ENCODE assay signal across 8 cellular contexts in the genomic region with DNA sequence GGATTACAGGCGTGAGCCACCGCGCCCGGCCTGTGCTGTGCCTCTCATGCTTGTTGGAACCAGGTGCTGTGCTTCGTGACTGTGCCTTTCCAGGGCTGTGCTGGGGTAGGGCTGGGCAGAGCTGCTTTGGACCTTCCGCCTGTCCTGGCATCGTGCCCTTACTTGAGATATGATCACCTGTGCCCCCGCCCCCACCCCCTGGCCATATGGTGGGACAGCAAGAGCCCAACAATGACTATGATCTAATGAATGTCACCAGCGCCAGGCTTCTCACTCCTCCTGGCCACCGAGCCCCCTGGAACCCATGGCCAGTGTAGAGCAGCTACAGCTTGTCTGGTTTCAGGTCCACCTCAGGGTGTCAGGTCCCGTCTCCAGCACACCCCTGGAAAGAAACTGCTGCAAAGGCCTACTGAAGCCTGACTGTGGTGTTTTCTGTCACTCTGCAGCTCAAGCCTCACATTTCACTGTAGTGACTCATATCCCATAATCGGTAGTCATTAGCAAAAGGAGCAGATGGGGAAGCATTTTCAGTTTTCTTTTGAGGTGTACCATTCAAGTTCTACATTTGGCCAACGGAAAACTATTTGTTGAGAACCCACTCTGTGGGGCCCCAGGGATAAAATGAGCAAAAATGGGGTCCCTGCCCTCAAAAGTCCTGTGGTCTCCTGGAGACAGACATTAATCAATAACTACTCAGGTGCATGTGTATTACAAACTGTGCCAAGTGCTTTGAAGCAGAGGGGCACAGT. TPM values are rescaled to one million over a fixed set of nuclear protein-coding genes. Genes with fewer than 3 reads are reported as not detected.
DNase-seq lines count a peak whose midpoint lies in the region; ATAC-seq and TF ChIP-seq lines count a peak whose summit lies in the region.

No MANE protein-coding gene starts in this region.

- no peaks in the 10 kb centered on the region for H3K27me3 Mint-ChIP-seq in T-helper 17 cell

- peak overlapping the region; percentile 83 for H3K27ac Mint-ChIP-seq in T-helper 17 cell

- no peaks in the 10 kb centered on the region for H3K79me2 ChIP-seq in DOHH2 (ENCODE audit: control insufficient read depth, low read length)

- peaks cover 56% of the 10 kb centered on the region for H3K4me1 ChIP-seq in DOHH2 (ENCODE audit: control insufficient read depth, low read length)
- no peaks in the 10 kb centered on the region for H3K4me1 ChIP-seq in effector memory CD4-positive, alpha-beta T cell (ENCODE audit: control insufficient read depth, insufficient read depth, low read length, poor library complexity, severe bottlenecking)

- peak overlapping the region; percentile 31; the same call in 1 of the 2 replicates for H3K4me2 ChIP-seq in DOHH2 (ENCODE audit: low read length)

- TF ChIP-seq CTCF in DOHH2 (IDR thresholded peaks at IDR 0.05; ENCODE audit: low read depth, low read length, poor library complexity, severe bottlenecking), result no peak

- ATAC-seq in GM19351 (IDR thresholded peaks at IDR 0.05; ENCODE audit: unreplicated experiment), result peak; percentile 93
- peak; percentile 82 for ATAC-seq in HG03280 (IDR thresholded peaks at IDR 0.05; ENCODE audit: unreplicated experiment)
- no peak for ATAC-seq in T-helper 17 cell

- H3K9me2 ChIP-seq in DOHH2 (replicated peaks; ENCODE audit: control insufficient read depth, low read length), result no peaks in the 10 kb centered on the region

- no peaks in the 10 kb centered on the region for H3K36me3 Mint-ChIP-seq in T-helper 17 cell (ENCODE audit: low read depth)

- H3F3A ChIP-seq in DOHH2 (ENCODE audit: control insufficient read depth, insufficient read depth), result no peaks in the 10 kb centered on the region

- H4K20me1 ChIP-seq in DOHH2 (ENCODE audit: control insufficient read depth, insufficient read depth, low read depth, low read length), result no peaks in the 10 kb centered on the region

- no peak overlapping the region for H3K4me3 Mint-ChIP-seq in T-helper 17 cell

- no peak overlapping the region for H3K27ac ChIP-seq in DOHH2 (ENCODE audit: low read depth, low read length)
- no peak overlapping the region for H3K27ac ChIP-seq in effector memory CD4-positive, alpha-beta T cell (ENCODE audit: insufficient read depth, low read length, poor library complexity, severe bottlenecking)

- H3K27me3 ChIP-seq in DOHH2 (ENCODE audit: control insufficient read depth, low read length), result no peaks in the 10 kb centered on the region
- H3K27me3 ChIP-seq in effector memory CD4-positive, alpha-beta T cell (replicated peaks; ENCODE audit: control insufficient read depth, insufficient read depth, low read length, poor library complexity, severe bottlenecking), result no peaks in the 10 kb centered on the region

- H3K36me3 ChIP-seq in DOHH2 (ENCODE audit: control insufficient read depth, low read length), result peaks cover 33% of the 10 kb centered on the region
- H3K36me3 ChIP-seq in effector memory CD4-positive, alpha-beta T cell (ENCODE audit: control insufficient read depth, insufficient read depth, low read length), result peaks cover 21% of the 10 kb centered on the region

- peaks cover 14% of the 10 kb centered on the region for H3K4me1 Mint-ChIP-seq in T-helper 17 cell

- H3K4me3 ChIP-seq in DOHH2 (ENCODE audit: low read length), result no peak overlapping the region
- no peak overlapping the region for H3K4me3 ChIP-seq in effector memory CD4-positive, alpha-beta T cell (ENCODE audit: insufficient read depth, low read depth, low read length, poor library complexity, severe bottlenecking)

- H3K9me3 ChIP-seq in DOHH2 (ENCODE audit: control insufficient read depth, insufficient read depth, low read length), result no peaks in the 10 kb centered on the region
- no peaks in the 10 kb centered on the region for H3K9me3 ChIP-seq in T-helper 17 cell (ENCODE audit: control insufficient read depth, low read length, poor library complexity, severe bottlenecking)
- H3K9me3 ChIP-seq in effector memory CD4-positive, alpha-beta T cell (ENCODE audit: control insufficient read depth, low read length), result no peaks in the 10 kb centered on the region

- DNase-seq in T-helper 17 cell (no peak), fibroblast of gingiva (ENCODE audit: low read depth) (peak; percentile 44), SKM-1 (lab: John Stamatoyannopoulos, UW; ENCODE audit: unreplicated experiment) (no peak)
- peak; percentile 28 to 38 for DNase-seq in stimulated activated CD4-positive, alpha-beta T cell treated with anti-CD3 and anti-CD28 coated beads, Interleukin-4, amount 100 ng/mL, for 48 hours (ENCODE audit: low read depth in 2 of 2)
- DNase-seq in effector memory CD4-positive, alpha-beta T cell, result no peak

RNA-seq across cellular contexts. Expression of a gene that starts 22.1 kb away (rescaled TPM):
- 10 to 100 TPM; 27.1 to 27.7 TPM for total RNA-seq in T-helper 17 cell

RNA-seq across cellular contexts. Expression of a gene that starts 37.5 kb away (rescaled TPM):
- total RNA-seq in T-helper 17 cell, result 10 to 100 TPM; 11.8 to 14.4 TPM

RNA-seq across cellular contexts. Expression of a gene that starts 46.9 kb away (rescaled TPM):
- 10 to 100 TPM; 26.3 to 54.0 TPM for total RNA-seq in T-helper 17 cell

RNA-seq across cellular contexts. Expression of a gene that starts 47.2 kb away (rescaled TPM):
- total RNA-seq in T-helper 17 cell, result 100 to 1,000 TPM; 163 to 182 TPM

Comparison
In these comparisons a context has a peak if more than half of its experiments do, and no peak if none do; other contexts are left out.
1. DNase-seq: peak in fibroblast of gingiva (single experiment) and stimulated activated CD4-positive, alpha-beta T cell treated with anti-CD3 and anti-CD28 coated beads, Interleukin-4, amount 100 ng/mL, for 48 hours (2 of 2); none in T-helper 17 cell (0 of 3), SKM-1 (single experiment) and effector memory CD4-positive, alpha-beta T cell (0 of 3).